Comparison of ENCODE assay signal across 1 cellular context in the genomic region with DNA sequence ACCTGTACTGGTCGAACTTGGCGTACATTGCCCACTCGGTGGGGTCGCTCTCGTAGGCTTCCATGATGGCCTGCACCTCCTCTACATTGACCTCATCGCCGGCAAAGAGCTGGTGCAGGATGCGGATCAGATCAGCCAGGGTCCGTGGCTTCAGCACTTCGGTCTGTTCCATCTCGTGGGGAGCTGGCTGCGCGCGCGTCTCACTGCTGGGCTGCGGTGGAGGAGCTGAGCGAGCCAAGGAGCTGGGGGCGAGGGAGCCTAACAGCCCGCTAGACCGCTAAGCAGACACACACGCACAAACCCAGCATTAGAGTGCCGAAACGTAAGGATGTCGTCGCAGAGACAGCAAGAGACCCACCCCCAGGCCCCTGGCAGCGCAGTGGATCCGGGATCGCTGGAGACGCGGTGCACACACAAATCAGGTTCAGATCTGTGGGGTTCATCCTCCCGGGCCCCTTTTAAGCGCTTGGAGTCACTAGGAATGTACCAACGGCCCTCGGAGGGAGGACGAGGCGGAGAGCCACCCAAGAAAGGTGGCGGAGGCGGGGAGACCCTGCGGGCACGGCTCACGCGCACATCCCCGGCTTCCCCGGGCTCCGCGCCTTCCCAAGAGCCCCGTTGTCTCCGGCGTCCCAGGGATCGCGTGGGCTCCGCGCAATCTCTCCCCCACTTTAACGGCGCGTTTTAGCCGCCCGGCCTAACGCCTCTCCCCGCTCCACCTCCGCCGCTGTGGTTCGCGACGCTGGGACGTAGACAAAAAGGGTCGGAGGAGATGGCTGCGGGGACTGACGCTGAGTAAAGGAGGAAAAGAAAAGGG.
TF ChIP-seq lines count a peak whose summit lies in the region.

Gene CDO1 (minus strand): TSS at position 434 of the 817 bp plus-strand sequence. CDS start 262 bp downstream, at position 172.

TF ChIP-seq in HEK293, 187 proteins besides CTCF, POLR2A, EP300 and RAD21 (continued from another document):
- TF ChIP-seq, protein P1, sequence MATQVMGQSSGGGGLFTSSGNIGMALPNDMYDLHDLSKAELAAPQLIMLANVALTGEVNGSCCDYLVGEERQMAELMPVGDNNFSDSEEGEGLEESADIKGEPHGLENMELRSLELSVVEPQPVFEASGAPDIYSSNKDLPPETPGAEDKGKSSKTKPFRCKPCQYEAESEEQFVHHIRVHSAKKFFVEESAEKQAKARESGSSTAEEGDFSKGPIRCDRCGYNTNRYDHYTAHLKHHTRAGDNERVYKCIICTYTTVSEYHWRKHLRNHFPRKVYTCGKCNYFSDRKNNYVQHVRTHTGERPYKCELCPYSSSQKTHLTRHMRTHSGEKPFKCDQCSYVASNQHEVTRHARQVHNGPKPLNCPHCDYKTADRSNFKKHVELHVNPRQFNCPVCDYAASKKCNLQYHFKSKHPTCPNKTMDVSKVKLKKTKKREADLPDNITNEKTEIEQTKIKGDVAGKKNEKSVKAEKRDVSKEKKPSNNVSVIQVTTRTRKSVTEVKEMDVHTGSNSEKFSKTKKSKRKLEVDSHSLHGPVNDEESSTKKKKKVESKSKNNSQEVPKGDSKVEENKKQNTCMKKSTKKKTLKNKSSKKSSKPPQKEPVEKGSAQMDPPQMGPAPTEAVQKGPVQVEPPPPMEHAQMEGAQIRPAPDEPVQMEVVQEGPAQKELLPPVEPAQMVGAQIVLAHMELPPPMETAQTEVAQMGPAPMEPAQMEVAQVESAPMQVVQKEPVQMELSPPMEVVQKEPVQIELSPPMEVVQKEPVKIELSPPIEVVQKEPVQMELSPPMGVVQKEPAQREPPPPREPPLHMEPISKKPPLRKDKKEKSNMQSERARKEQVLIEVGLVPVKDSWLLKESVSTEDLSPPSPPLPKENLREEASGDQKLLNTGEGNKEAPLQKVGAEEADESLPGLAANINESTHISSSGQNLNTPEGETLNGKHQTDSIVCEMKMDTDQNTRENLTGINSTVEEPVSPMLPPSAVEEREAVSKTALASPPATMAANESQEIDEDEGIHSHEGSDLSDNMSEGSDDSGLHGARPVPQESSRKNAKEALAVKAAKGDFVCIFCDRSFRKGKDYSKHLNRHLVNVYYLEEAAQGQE (tag by site-specific recombination; IDR thresholded peaks at IDR 0.05), result peak; percentile 12; the same call in 1 of the 2 replicates
- TF ChIP-seq ZBTB10 (tag by site-specific recombination; IDR thresholded peaks at IDR 0.05) (peak; percentile 77), ZNF544 (tag by site-specific recombination; IDR thresholded peaks at IDR 0.05) (no peak), ZNF501 (tag by site-specific recombination; IDR thresholded peaks at IDR 0.05) (peak; percentile 93), TRIM28 (IDR thresholded peaks at IDR 0.05; ENCODE audit: borderline replicate concordance, low read length) (no peak), GLIS1 (tag by site-specific recombination; IDR thresholded peaks at IDR 0.05) (peak; percentile 50), ZNF311 (tag by site-specific recombination; IDR thresholded peaks at IDR 0.05; ENCODE audit: borderline replicate concordance) (no peak), ZNF19 (tag by site-specific recombination; IDR thresholded peaks at IDR 0.05; ENCODE audit: low read depth) (no peak), ZNF280D (tag by site-specific recombination; IDR thresholded peaks at IDR 0.05) (no peak), ZFHX2 (tag by site-specific recombination; conservative IDR thresholded peaks at IDR 0.05) (peak; percentile 94), ZNF664 (tag by site-specific recombination; IDR thresholded peaks at IDR 0.05) (no peak), ZNF223 (tag by site-specific recombination; IDR thresholded peaks at IDR 0.05) (peak; percentile 93), ZFP41 (tag by site-specific recombination; IDR thresholded peaks at IDR 0.05; ENCODE audit: borderline replicate concordance) (no peak), ZNF596 (tag by site-specific recombination; IDR thresholded peaks at IDR 0.05) (no peak), OSR2 (tag by site-specific recombination; IDR thresholded peaks at IDR 0.05) (no peak), ZBTB8A (tag by site-specific recombination; IDR thresholded peaks at IDR 0.05) (peak; percentile 72), ZNF629 (tag by site-specific recombination; IDR thresholded peaks at IDR 0.05) (peak; percentile 49; the same call in 1 of the 2 replicates), ZFP3 (tag by site-specific recombination; IDR thresholded peaks at IDR 0.05; ENCODE audit: low read depth) (no peak), ZNF660 (tag by site-specific recombination; IDR thresholded peaks at IDR 0.05) (peak; percentile 79), ZNF23 (tag by site-specific recombination; IDR thresholded peaks at IDR 0.05; ENCODE audit: borderline replicate concordance) (no peak), GLI2 (tag by site-specific recombination; IDR thresholded peaks at IDR 0.05; ENCODE audit: borderline replicate concordance, low read depth) (no peak), ZNF548 (tag by site-specific recombination; IDR thresholded peaks at IDR 0.05) (no peak), SCRT1 (tag by site-specific recombination; IDR thresholded peaks at IDR 0.05; ENCODE audit: borderline replicate concordance) (no peak), ZNF510 (tag by site-specific recombination; IDR thresholded peaks at IDR 0.05; ENCODE audit: insufficient replicate concordance) (no peak), ZNF394 (tag by site-specific recombination; IDR thresholded peaks at IDR 0.05; ENCODE audit: borderline replicate concordance) (peak; percentile 72; the same call in 1 of the 2 replicates), ZSCAN5A (tag by site-specific recombination; IDR thresholded peaks at IDR 0.05) (no peak)
